ENCODE assay signal across 1 cellular context in genomic region chr2:173963817-173964564, GRCh38.
TF ChIP-seq lines count a peak whose summit lies in the region.

No MANE protein-coding gene starts in this region.

TF ChIP-seq in HepG2, 621 proteins besides CTCF, POLR2A, EP300 and RAD21 (continued from another document):
- no peak for TF ChIP-seq SNAPC4 (CRISPR knock-in tag; IDR thresholded peaks at IDR 0.05)
- TF ChIP-seq NR3C1 (CRISPR knock-in tag; IDR thresholded peaks at IDR 0.05), result no peak
- peak; percentile 38; the same call in 1 of the 2 replicates for TF ChIP-seq ZNF777 (CRISPR knock-in tag; IDR thresholded peaks at IDR 0.05)
